In the genomic region with DNA sequence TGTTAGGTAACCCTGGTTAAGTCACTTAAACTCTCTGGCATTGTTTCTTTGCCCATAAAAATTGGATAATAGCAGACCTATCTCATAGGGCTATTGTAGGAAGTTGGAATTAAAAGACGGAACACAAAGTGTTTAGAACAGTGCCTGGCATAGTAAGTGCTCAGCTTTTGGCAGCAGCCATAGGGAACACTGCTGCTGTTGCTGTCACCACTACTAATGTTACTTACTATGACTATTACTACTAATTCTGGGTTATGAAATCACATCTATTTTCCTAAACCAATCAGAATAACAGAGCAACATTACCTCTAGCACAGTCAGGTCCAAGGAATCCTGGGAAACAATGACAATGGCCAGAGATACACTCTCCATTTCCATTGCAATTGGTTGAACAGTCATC, we compare ENCODE assay signal across 8 cellular contexts.
"Had no signal": no experiment of that assay in that cellular context is flagged by ENCODE, and none has a peak within 500 bp of the region (broad histone marks: within the 10 kb centered on the region; RNA-seq: fewer than 3 reads in every experiment).

No MANE protein-coding gene starts in this region.

- FAIRE-seq: HepG2, HTR-8/SVneo, K562 had no signal

- H3K4me3 ChIP-seq: K562 had no signal

- H3K27ac Mint-ChIP-seq: IgD-negative memory B cell had no signal

- H3K4me3 Mint-ChIP-seq: IgD-negative memory B cell had no signal

- ATAC-seq: HepG2, K562 had no signal

- H3K4me1 Mint-ChIP-seq: IgD-negative memory B cell had no signal

- H3K36me3 Mint-ChIP-seq: IgD-negative memory B cell had no signal

- DNase-seq: IMR-90, KBM-7, KG1 had no signal

- H3K27ac ChIP-seq: HL-60 had no signal

- H3K27me3 Mint-ChIP-seq: IgD-negative memory B cell had no signal
